In the genomic region with DNA sequence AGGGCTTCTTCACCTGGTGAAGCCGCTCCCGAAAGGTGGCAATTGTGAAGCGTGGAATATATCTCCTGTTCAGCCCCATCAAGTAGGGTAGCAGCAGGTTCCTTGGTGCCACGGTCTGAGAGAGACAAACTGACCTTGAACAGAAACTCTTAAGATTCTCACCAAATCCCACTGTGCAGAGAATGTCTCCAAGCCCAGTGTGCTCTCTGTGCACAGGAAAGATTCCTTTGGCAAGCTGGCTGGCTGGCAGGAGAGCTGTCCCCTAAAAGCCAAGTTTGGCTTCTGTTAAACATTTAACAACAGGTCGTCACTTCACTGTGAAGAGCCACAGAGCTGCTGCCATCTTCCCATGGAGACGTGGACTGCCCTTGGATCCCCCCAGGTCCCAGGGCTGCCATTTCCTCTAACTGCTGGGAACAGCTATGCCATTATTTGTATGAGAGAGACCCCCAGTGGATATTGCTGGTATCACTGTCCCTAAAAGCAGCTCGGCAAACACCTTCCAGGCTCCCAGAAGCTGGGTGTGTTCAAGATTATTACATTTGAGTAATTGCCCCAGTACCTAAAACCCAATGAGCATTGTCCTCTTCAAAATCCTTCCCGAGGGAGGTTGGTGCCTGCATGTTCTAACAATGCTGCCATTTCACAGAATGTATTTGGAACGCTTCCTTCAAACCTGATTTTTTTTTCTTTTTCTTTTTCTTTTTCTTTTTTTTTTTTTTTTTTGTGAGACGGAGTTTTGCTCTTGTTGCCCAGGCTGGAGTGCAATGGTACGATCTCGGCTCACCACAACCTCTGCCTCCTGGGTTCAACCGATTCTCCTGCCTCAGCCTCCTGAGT, we compare ENCODE assay signal across 7 cellular contexts.
DNase-seq lines count a peak whose midpoint lies in the region; ATAC-seq, FAIRE-seq and TF ChIP-seq lines count a peak whose summit lies in the region.

No MANE protein-coding gene starts in this region.

- no peak for FAIRE-seq in bronchial epithelial cell (lab: Jason Lieb, UNC)

- peak; percentile 73 for TF ChIP-seq CTCF in bronchial epithelial cell (IDR thresholded peaks at IDR 0.05; ENCODE audit: insufficient read depth, low read length, severe bottlenecking)

- H3K36me3 ChIP-seq in bronchial epithelial cell (ENCODE audit: control insufficient read depth, insufficient read depth, low read length): no peaks in the 10 kb centered on the region

- H3K27me3 ChIP-seq in bronchial epithelial cell (ENCODE audit: control insufficient read depth, insufficient read depth, low read length): no peaks in the 10 kb centered on the region

- ATAC-seq in HG02610 (IDR thresholded peaks at IDR 0.05; ENCODE audit: unreplicated experiment): peak; percentile 42

- H3K4me3 ChIP-seq in bronchial epithelial cell (ENCODE audit: low read depth, low read length): no peak overlapping the region

- DNase-seq in GM03348 (ENCODE audit: low spot score) (peak; percentile 85), NCI-H146 treated with DMSO at 0.1 percent for 48 hours (lab: John Stamatoyannopoulos, UW; ENCODE audit: unreplicated experiment) (peak; percentile 33), T-helper 1 cell (peak in 4 of 5 donors; percentile 16 to 65 (median 30)), bronchial epithelial cell (ENCODE audit: low read depth) (peak; percentile 63), islet precursor cell (peak; percentile 87)
- peak; percentile 37 to 57 for DNase-seq in stimulated activated CD4-positive, alpha-beta T cell treated with anti-CD3 and anti-CD28 coated beads, Interleukin-2, amount 100 ng/mL, for 24 hours

Comparison
In these comparisons a context has a peak if more than half of its experiments do, and no peak if none do; other contexts are left out.
1. DNase-seq: peak in every context shown above with its lines; median percentile 87 in islet precursor cell; 85 in GM03348; 63 in bronchial epithelial cell; 47 in stimulated activated CD4-positive, alpha-beta T cell treated with anti-CD3 and anti-CD28 coated beads, Interleukin-2, amount 100 ng/mL, for 24 hours; 33 in NCI-H146 treated with DMSO at 0.1 percent for 48 hours; 30 in T-helper 1 cell.